In the genomic region with DNA sequence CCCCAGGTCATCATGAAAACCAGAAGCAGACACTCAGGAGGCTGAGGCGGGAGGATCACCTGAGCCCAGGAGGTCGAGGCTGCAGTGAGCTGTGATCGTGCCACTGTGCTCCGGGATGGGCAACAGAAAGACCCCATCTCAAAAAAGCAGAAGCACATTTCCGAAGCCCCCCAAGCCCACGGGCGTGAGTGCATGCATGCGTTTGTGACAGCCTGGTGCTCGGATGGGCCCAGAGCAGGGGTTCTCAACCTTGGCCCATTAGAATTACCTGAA, we compare ENCODE assay signal across 24 cellular contexts. TPM values are rescaled to one million over a fixed set of nuclear protein-coding genes. Genes with fewer than 3 reads are reported as not detected.
"Had no signal": no experiment of that assay in that cellular context is flagged by ENCODE, and none has a peak within 500 bp of the region (broad histone marks: within the 10 kb centered on the region; RNA-seq: fewer than 3 reads in every experiment).

No MANE protein-coding gene starts in this region.

- H3K27ac Mint-ChIP-seq: nephron; stimulated activated naive CD8-positive, alpha-beta T cell treated with anti-CD3 and anti-CD28 coated beads, Interleukin-15, Interleukin-2, amounts not matched to agents 100 ng/mL and 50 ng/mL, for 24 hours had no signal

- H3K27me3 ChIP-seq: esophagus squamous epithelium, testis, transverse colon had no signal

- H3K27me3 Mint-ChIP-seq: effector memory CD8-positive, alpha-beta T cell; stimulated activated memory B cell treated with anti-CD40 and anti-IgM and Interleukin-4, amounts not matched to agents 10 μg/mL and 1 μg/mL and 100 μg/mL, for 72 hours; stimulated activated naive CD8-positive, alpha-beta T cell treated with anti-CD3 and anti-CD28 coated beads, Interleukin-15, Interleukin-2, amounts not matched to agents 100 ng/mL and 50 ng/mL, for 24 hours had no signal

- H3K4me3 Mint-ChIP-seq: effector memory CD8-positive, alpha-beta T cell; nephron; stimulated activated memory B cell treated with anti-CD40 and anti-IgM and Interleukin-4, amounts not matched to agents 10 μg/mL and 1 μg/mL and 100 μg/mL, for 72 hours; stimulated activated naive CD8-positive, alpha-beta T cell treated with anti-CD3 and anti-CD28 coated beads, Interleukin-15, Interleukin-2, amounts not matched to agents 100 ng/mL and 50 ng/mL, for 24 hours had no signal

- H3K9me3 ChIP-seq: esophagus squamous epithelium, lower lobe of right lung, prostate gland, testis, transverse colon had no signal

- H3K9me3 Mint-ChIP-seq: effector memory CD8-positive, alpha-beta T cell; nephron; stimulated activated memory B cell treated with anti-CD40 and anti-IgM and Interleukin-4, amounts not matched to agents 10 μg/mL and 1 μg/mL and 100 μg/mL, for 72 hours; stimulated activated naive CD8-positive, alpha-beta T cell treated with anti-CD3 and anti-CD28 coated beads, Interleukin-15, Interleukin-2, amounts not matched to agents 100 ng/mL and 50 ng/mL, for 24 hours had no signal

- H3K27ac ChIP-seq: esophagus squamous epithelium, lower lobe of right lung, parathyroid adenoma, prostate gland, testis, transverse colon had no signal

- H3K36me3 ChIP-seq: transverse colon had no signal

- DNase-seq: cortex of kidney; effector memory CD8-positive, alpha-beta T cell; esophagus squamous epithelium; foreskin fibroblast; kidney glomerular epithelial cell; lower lobe of right lung; mesenchymal stem cell; midbrain; retina; stimulated activated CD4-positive, alpha-beta T cell treated with anti-CD3 and anti-CD28 coated beads, Interleukin-2, amount 100 ng/mL, for 48 hours; stimulated activated CD8-positive, alpha-beta memory T cell treated with anti-CD3 and anti-CD28 coated beads, Interleukin-4, amount 100 ng/mL, for 48 hours; testis; transverse colon had no signal

- H3K4me3 ChIP-seq: esophagus squamous epithelium, lower lobe of right lung, prostate gland, smooth muscle cell, testis, transverse colon had no signal

- ATAC-seq: effector memory CD8-positive, alpha-beta T cell; left lobe of liver; lower lobe of right lung; stimulated activated memory B cell treated with anti-CD40 and anti-IgM and Interleukin-4, amounts not matched to agents 10 μg/mL and 1 μg/mL and 100 μg/mL, for 72 hours had no signal

RNA-seq across cellular contexts. Expression of gene C17orf99, which starts 36.8 kb away (rescaled TPM):
- total RNA-seq: cardiac septum, chondrocyte, epithelial cell of proximal tubule, left lobe of liver, lower lobe of right lung, omental fat pad, prostate gland, smooth muscle cell, transverse colon had no signal
